9 cellular contexts compared by ENCODE assay signal in genomic region chr10:106487726-106488125, GRCh38.
"Had no signal": no experiment of that assay in that cellular context is flagged by ENCODE, and none has a peak within 500 bp of the region (broad histone marks: within the 10 kb centered on the region; RNA-seq: fewer than 3 reads in every experiment).

No MANE protein-coding gene starts in this region.

- H3K9me3 ChIP-seq: HAP-1 had no signal

- H3K9me3 Mint-ChIP-seq: HFFc6 had no signal

- H3K9ac ChIP-seq: GM23248 had no signal

- H3K27ac Mint-ChIP-seq: GM23338, H9, HFFc6 had no signal

- H3K36me3 ChIP-seq: HAP-1 had no signal

- DNase-seq: GM23248, GOT3, H7, H9, HCEC 1CT, HFFc6 had no signal

- H2AFZ ChIP-seq: GM23248, GM23338 had no signal

- H3K4me3 Mint-ChIP-seq: GM23338, H9, HFFc6 had no signal

- H3K4me1 ChIP-seq: HAP-1 had no signal

- H3K4me2 ChIP-seq: GM23338 had no signal

- H3K4me3 ChIP-seq: GM23248, GM23338, HAP-1 had no signal

- H3K27ac ChIP-seq: GM23248 had no signal

- ATAC-seq: GM23338, HCT116 had no signal
